10 cellular contexts compared by ENCODE assay signal in the genomic region with DNA sequence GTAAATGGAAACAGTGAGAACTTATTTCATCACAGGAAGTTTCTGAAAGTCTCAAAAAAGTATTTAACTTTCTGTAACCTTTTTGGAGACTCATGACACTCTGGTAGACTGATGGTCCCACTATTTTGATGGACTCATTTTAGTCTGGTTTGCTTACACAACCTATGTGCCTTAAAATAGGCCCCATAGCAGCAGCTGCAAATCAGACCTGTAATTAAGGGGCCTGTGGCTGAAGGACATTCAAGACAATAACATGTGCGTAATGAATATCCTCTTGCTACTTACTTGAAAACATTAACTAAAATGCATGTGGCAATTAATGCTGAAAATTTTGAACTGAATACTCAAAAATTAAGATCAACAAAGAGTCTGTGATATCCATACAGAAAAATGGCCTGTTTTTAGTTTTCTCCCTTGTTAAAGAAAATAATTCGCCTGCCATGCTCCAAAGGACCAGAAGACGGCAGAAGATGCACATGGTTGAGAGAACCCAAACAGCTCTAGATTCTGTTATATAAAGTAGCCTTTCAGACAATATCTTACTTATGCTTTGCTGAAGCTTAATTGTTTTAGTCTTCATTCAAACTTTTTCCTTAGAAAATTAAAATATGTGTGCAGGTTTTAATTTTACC.
DNase-seq lines count a peak whose midpoint lies in the region; ATAC-seq, FAIRE-seq and TF ChIP-seq lines count a peak whose summit lies in the region.
"Had no signal": no experiment of that assay in that cellular context is flagged by ENCODE, and none has a peak within 500 bp of the region (broad histone marks: within the 10 kb centered on the region; RNA-seq: fewer than 3 reads in every experiment).

No MANE protein-coding gene starts in this region.

- H3K4me3 ChIP-seq in Panc1 (ENCODE audit: low read depth in 2 of 2, low read length in 2 of 2), result no peak overlapping the region
- H3K4me3 ChIP-seq in ascending aorta, result no peak overlapping the region
- H3K4me3 ChIP-seq: thoracic aorta had no signal

- TF ChIP-seq CTCF in Panc1 (IDR thresholded peaks at IDR 0.05) (peak; percentile 70; the same call in 1 of the 2 replicates), ascending aorta (IDR thresholded peaks at IDR 0.05) (peak in 1 of 3 experiments; percentile 19)

- no TSS peak for BruUV-seq in Panc1 (replicated peaks; lab: Mats Ljungman, UMichigan)

- H3K9me3 ChIP-seq in Panc1 (ENCODE audit: control insufficient read depth, insufficient read depth, low read depth, low read length) (no peaks in the 10 kb centered on the region), ascending aorta (no peaks in the 10 kb centered on the region)
- H3K9me3 ChIP-seq: thoracic aorta had no signal

- ATAC-seq in Panc1, result no peak
- ATAC-seq in sciatic nerve, result peak; percentile 71
- no peak for ATAC-seq in HG03354 (IDR thresholded peaks at IDR 0.05; ENCODE audit: poor library complexity, severe bottlenecking, unreplicated experiment)
- no peak for ATAC-seq in natural killer cell treated with Interleukin-12 subunit alpha and Interleukin-12 subunit beta and Interleukin-15 and Interleukin-18, amount 100 ng/mL, for 72 hours
- ATAC-seq: activated CD8-positive, alpha-beta T cell treated with anti-CD3 and anti-CD28 coated beads for 36 hours had no signal

- H3K36me3 ChIP-seq in Panc1 (ENCODE audit: control insufficient read depth, insufficient read depth, low read length), result no peaks in the 10 kb centered on the region
- H3K36me3 ChIP-seq in ascending aorta, result no peaks in the 10 kb centered on the region
- H3K36me3 ChIP-seq: thoracic aorta had no signal

- in situ Hi-C loops in Panc1 (cut with HindIII; ENCODE audit: low pct_unique_long_range_greater_than_20kb, low sequenced_read_pairs), result no loop called here

- no peak for TF ChIP-seq POLR2A in H54 (IDR thresholded peaks at IDR 0.05; ENCODE audit: low read depth, low read length)

- no peaks in the 10 kb centered on the region for H3K4me1 Mint-ChIP-seq in natural killer cell treated with Interleukin-12 subunit alpha and Interleukin-12 subunit beta and Interleukin-15 and Interleukin-18, amount 100 ng/mL, for 72 hours (ENCODE audit: low read depth in 2 of 2)

- H3K4me3 Mint-ChIP-seq in natural killer cell treated with Interleukin-12 subunit alpha and Interleukin-12 subunit beta and Interleukin-15 and Interleukin-18, amount 100 ng/mL, for 72 hours, result no peak overlapping the region
- H3K4me3 Mint-ChIP-seq: activated CD8-positive, alpha-beta T cell treated with anti-CD3 and anti-CD28 coated beads for 36 hours had no signal

- POLR2A ChIA-PET in Panc1 (lab: Charles Lee), result no interaction called here

- H3K9me3 Mint-ChIP-seq in natural killer cell treated with Interleukin-12 subunit alpha and Interleukin-12 subunit beta and Interleukin-15 and Interleukin-18, amount 100 ng/mL, for 72 hours, result peaks cover 8% of the 10 kb centered on the region
- H3K9me3 Mint-ChIP-seq: activated CD8-positive, alpha-beta T cell treated with anti-CD3 and anti-CD28 coated beads for 36 hours had no signal

- H3K27me3 ChIP-seq in Panc1 (ENCODE audit: control insufficient read depth, insufficient read depth, low read length), result no peaks in the 10 kb centered on the region
- H3K27me3 ChIP-seq in ascending aorta, result no peaks in the 10 kb centered on the region

- no peak overlapping the region for H3K27ac ChIP-seq in Panc1 (ENCODE audit: low read length)
- no peak overlapping the region for H3K27ac ChIP-seq in ascending aorta
- H3K27ac ChIP-seq: thoracic aorta had no signal

- CTCF ChIA-PET in Panc1 (lab: Charles Lee), result interaction anchor here (1.1 kb wide), 1 partner anchor 694 kb away, joined by 5 read pairs; no protein-coding TSS in a partner anchor

- H3K27ac Mint-ChIP-seq in natural killer cell treated with Interleukin-12 subunit alpha and Interleukin-12 subunit beta and Interleukin-15 and Interleukin-18, amount 100 ng/mL, for 72 hours, result no peak overlapping the region
- H3K27ac Mint-ChIP-seq: activated CD8-positive, alpha-beta T cell treated with anti-CD3 and anti-CD28 coated beads for 36 hours had no signal

- DNase-seq in H54 (ENCODE audit: insufficient read length, low spot score) (peak; percentile 5), Panc1 (ENCODE audit: low read depth, low spot score) (no peak), foreskin melanocyte (peak; percentile 39), sciatic nerve (ENCODE audit: low spot score) (no peak), NCI-H1694 treated with DMSO at 0.1 percent for 48 hours (lab: John Stamatoyannopoulos, UW) (no peak), ascending aorta (ENCODE audit: low spot score in 2 of 2) (no peak)
- DNase-seq in natural killer cell treated with Interleukin-12 subunit alpha and Interleukin-12 subunit beta and Interleukin-15 and Interleukin-18, amount 100 ng/mL, for 72 hours (ENCODE audit: low spot score), result no peak
- DNase-seq: activated CD8-positive, alpha-beta T cell treated with anti-CD3 and anti-CD28 coated beads for 36 hours had no signal

- H3K27me3 Mint-ChIP-seq in natural killer cell treated with Interleukin-12 subunit alpha and Interleukin-12 subunit beta and Interleukin-15 and Interleukin-18, amount 100 ng/mL, for 72 hours, result no peaks in the 10 kb centered on the region
- H3K27me3 Mint-ChIP-seq: activated CD8-positive, alpha-beta T cell treated with anti-CD3 and anti-CD28 coated beads for 36 hours had no signal

- intact Hi-C loops in Panc1 (cut with micrococcal nuclease; ENCODE audit: unreplicated experiment) (loop anchor here (2.0 kb wide), 2 partner anchors 694 to 748 kb away; no protein-coding TSS in a partner anchor), sciatic nerve (cut with DNase I) (no loop called here), ascending aorta (cut with DNase I) (no loop called here)

- H3K4me1 ChIP-seq in Panc1 (ENCODE audit: control insufficient read depth, insufficient read depth, low read length) (no peaks in the 10 kb centered on the region), ascending aorta (no peaks in the 10 kb centered on the region)

- no peaks in the 10 kb centered on the region for H3K36me3 Mint-ChIP-seq in natural killer cell treated with Interleukin-12 subunit alpha and Interleukin-12 subunit beta and Interleukin-15 and Interleukin-18, amount 100 ng/mL, for 72 hours

- no peak for FAIRE-seq in H54 (lab: Jason Lieb, UNC)

Comparison
In these comparisons a context has a peak if more than half of its experiments do, and no peak if none do; other contexts are left out.
1. DNase-seq: peak in H54 (single experiment) and foreskin melanocyte (single experiment); none in Panc1 (single experiment), sciatic nerve (single experiment), natural killer cell treated with Interleukin-12 subunit alpha and Interleukin-12 subunit beta and Interleukin-15 and Interleukin-18, amount 100 ng/mL, for 72 hours (single experiment), NCI-H1694 treated with DMSO at 0.1 percent for 48 hours (single experiment) and ascending aorta (0 of 2).